ENCODE assay signal across 8 cellular contexts in genomic region chr14:100297320-100298300, GRCh38. TPM values are rescaled to one million over a fixed set of nuclear protein-coding genes. Genes with fewer than 3 reads are reported as not detected.
DNase-seq lines count a peak whose midpoint lies in the region; ATAC-seq and TF ChIP-seq lines count a peak whose summit lies in the region.

No MANE protein-coding gene starts in this region.

- no peak overlapping the region for H3K4me3 ChIP-seq in esophagus (ENCODE audit: low read depth in 1 of 2, low read length in 2 of 2)
- peak overlapping the region in 1 of 2 experiments; percentile 43 for H3K4me3 ChIP-seq in neutrophil (ENCODE audit: low read depth in 1 of 2, low read length in 1 of 2)

- no peaks in the 10 kb centered on the region for H3K27me3 ChIP-seq in esophagus (ENCODE audit: control insufficient read depth in 1 of 2, insufficient read depth in 2 of 2, low read length in 2 of 2)
- H3K27me3 ChIP-seq in neutrophil: no peaks in the 10 kb centered on the region

- TF ChIP-seq CTCF in GM10266 (IDR thresholded peaks at IDR 0.05; ENCODE audit: control insufficient read depth, insufficient read depth, low read depth, missing control alignments) (no peak), neutrophil (IDR thresholded peaks at IDR 0.05) (no peak)

- peak; percentile 84 for ATAC-seq in GM21825 (IDR thresholded peaks at IDR 0.05; ENCODE audit: unreplicated experiment)

- peaks cover 0 to 6% of the 10 kb centered on the region in 2 donors for H3K36me3 ChIP-seq in esophagus (ENCODE audit: control insufficient read depth in 2 of 2, insufficient read depth in 2 of 2, low read length in 1 of 2)
- peaks cover 2% of the 10 kb centered on the region for H3K36me3 ChIP-seq in neutrophil

- H3K27ac ChIP-seq in esophagus (ENCODE audit: low read depth in 2 of 2, low read length in 1 of 2) (peak overlapping the region; percentile 48 to 52), neutrophil (peak overlapping the region; percentile 83)

- H3K9me3 ChIP-seq in esophagus (ENCODE audit: control insufficient read depth in 2 of 2, insufficient read depth in 1 of 2, low read depth in 1 of 2, low read length in 1 of 2) (no peaks in the 10 kb centered on the region), neutrophil (no peaks in the 10 kb centered on the region)

- 36 to 42% methylated on average over 30 of the region's 30 CpGs for WGBS in esophagus, 2 donors

- peak; percentile 91 for DNase-seq in GM10266 (ENCODE audit: extremely low spot score)
- DNase-seq in MV-4-11 (lab: John Stamatoyannopoulos, UW): peak; percentile 92
- DNase-seq in NCI-H1105 treated with DMSO at 0.1 percent for 48 hours (lab: John Stamatoyannopoulos, UW): no peak
- DNase-seq in NCI-H1048 (lab: John Stamatoyannopoulos, UW): no peak
- no peak for DNase-seq in NCI-H510A treated with DMSO at 0.1 percent for 48 hours (lab: John Stamatoyannopoulos, UW)

- H3K4me1 ChIP-seq in esophagus (ENCODE audit: control insufficient read depth in 2 of 2, insufficient read depth in 2 of 2, low read length in 1 of 2): peaks cover 2 to 10% of the 10 kb centered on the region in 2 donors
- peaks cover 22 to 25% of the 10 kb centered on the region in 2 experiments for H3K4me1 ChIP-seq in neutrophil (ENCODE audit: control insufficient read depth in 1 of 2, insufficient read depth in 1 of 2, low read depth in 1 of 2, low read length in 1 of 2)

RNA-seq across cellular contexts. Expression of gene SLC25A29, which starts 8.6 kb away (rescaled TPM):
- 10 to 100 TPM; 27.9 to 67.7 TPM for polyA plus RNA-seq in esophagus

RNA-seq across cellular contexts. Expression of gene SLC25A47, which starts 25.5 kb away (rescaled TPM):
- polyA plus RNA-seq in esophagus: under 1 TPM; 0.01 to 0.04 TPM

RNA-seq across cellular contexts. Expression of gene YY1, which starts 58.7 kb away (rescaled TPM):
- 10 to 100 TPM; 24.7 to 36.9 TPM for polyA plus RNA-seq in esophagus

Comparison
In these comparisons a context has a peak if more than half of its experiments do, and no peak if none do; other contexts are left out.
1. DNase-seq: peak in GM10266 (single experiment) and MV-4-11 (single experiment); none in NCI-H1105 treated with DMSO at 0.1 percent for 48 hours (single experiment), NCI-H1048 (single experiment) and NCI-H510A treated with DMSO at 0.1 percent for 48 hours (single experiment).